Comparison of ENCODE assay signal across 1 cellular context in the genomic region with DNA sequence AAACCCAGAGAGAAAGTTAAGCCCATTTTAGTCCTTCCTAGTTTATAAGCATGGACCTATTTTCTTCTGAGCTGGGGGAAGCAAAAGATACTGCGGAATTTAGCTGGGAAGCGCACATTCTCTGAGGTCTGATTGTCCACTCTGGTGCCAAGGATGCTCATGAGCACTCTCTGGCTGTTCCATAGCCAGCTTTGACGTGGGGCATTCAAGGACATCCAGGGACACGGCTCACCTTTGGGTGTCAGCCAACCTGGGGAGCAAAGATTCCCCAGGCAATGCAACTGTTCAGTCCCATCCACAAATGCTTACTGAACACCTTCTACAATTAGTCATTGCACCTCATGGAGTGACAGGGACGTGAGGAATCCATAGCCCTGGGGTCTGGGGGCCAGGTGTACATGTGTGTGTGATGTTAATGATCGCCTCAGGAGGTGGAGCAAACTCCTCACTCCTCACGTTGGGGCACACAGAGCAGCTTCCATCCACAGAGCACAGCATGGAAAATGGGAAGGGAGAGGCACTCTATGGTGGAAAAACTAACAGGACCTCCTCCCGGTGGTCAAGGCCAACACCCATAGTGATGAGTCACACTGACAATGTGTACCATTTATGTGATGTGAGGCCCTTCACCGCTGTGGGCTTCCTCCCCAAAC.
TF ChIP-seq lines count a peak whose summit lies in the region.

No MANE protein-coding gene starts in this region.

TF ChIP-seq in HepG2, 621 proteins besides CTCF, POLR2A, EP300 and RAD21 (continued from another document and continues in another):
- TF ChIP-seq, protein P1, sequence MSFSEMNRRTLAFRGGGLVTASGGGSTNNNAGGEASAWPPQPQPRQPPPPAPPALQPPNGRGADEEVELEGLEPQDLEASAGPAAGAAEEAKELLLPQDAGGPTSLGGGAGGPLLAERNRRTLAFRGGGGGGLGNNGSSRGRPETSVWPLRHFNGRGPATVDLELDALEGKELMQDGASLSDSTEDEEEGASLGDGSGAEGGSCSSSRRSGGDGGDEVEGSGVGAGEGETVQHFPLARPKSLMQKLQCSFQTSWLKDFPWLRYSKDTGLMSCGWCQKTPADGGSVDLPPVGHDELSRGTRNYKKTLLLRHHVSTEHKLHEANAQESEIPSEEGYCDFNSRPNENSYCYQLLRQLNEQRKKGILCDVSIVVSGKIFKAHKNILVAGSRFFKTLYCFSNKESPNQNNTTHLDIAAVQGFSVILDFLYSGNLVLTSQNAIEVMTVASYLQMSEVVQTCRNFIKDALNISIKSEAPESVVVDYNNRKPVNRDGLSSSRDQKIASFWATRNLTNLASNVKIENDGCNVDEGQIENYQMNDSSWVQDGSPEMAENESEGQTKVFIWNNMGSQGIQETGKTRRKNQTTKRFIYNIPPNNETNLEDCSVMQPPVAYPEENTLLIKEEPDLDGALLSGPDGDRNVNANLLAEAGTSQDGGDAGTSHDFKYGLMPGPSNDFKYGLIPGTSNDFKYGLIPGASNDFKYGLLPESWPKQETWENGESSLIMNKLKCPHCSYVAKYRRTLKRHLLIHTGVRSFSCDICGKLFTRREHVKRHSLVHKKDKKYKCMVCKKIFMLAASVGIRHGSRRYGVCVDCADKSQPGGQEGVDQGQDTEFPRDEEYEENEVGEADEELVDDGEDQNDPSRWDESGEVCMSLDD (CRISPR knock-in tag; IDR thresholded peaks at IDR 0.05; ENCODE audit: borderline replicate concordance), result no peak
- TF ChIP-seq ZNF274 (CRISPR knock-in tag; IDR thresholded peaks at IDR 0.05) (no peak), ZNF816 (CRISPR knock-in tag; IDR thresholded peaks at IDR 0.05; ENCODE audit: borderline replicate concordance) (no peak), ZBTB7B (CRISPR knock-in tag; IDR thresholded peaks at IDR 0.05) (no peak), GATAD2A (CRISPR knock-in tag; IDR thresholded peaks at IDR 0.05) (peak; percentile 47; the same call in 1 of the 2 replicates), ZFAT (CRISPR knock-in tag; conservative IDR thresholded peaks at IDR 0.05) (no peak), SAP130 (CRISPR knock-in tag; IDR thresholded peaks at IDR 0.05; ENCODE audit: low read depth) (peak; percentile 52; the same call in 1 of the 2 replicates), SMYD3 (CRISPR knock-in tag; IDR thresholded peaks at IDR 0.05) (no peak), THAP11 (CRISPR knock-in tag; IDR thresholded peaks at IDR 0.05) (0 out of 2 replicates have a peak, but pooled peaks have one; percentile 13), ZNF501 (CRISPR knock-in tag; IDR thresholded peaks at IDR 0.05) (0 out of 2 replicates have a peak, but pooled peaks have one; percentile 31), RELA (CRISPR knock-in tag; IDR thresholded peaks at IDR 0.05) (no peak), ZNF570 (CRISPR knock-in tag; IDR thresholded peaks at IDR 0.05; ENCODE audit: borderline replicate concordance) (no peak), ZNF598 (CRISPR knock-in tag; IDR thresholded peaks at IDR 0.05; ENCODE audit: borderline replicate concordance) (no peak), MXD4 (CRISPR knock-in tag; IDR thresholded peaks at IDR 0.05) (no peak), ZNF260 (CRISPR knock-in tag; IDR thresholded peaks at IDR 0.05; ENCODE audit: borderline replicate concordance, low read depth) (no peak), RCOR2 (CRISPR knock-in tag; IDR thresholded peaks at IDR 0.05) (no peak), EHMT2 (IDR thresholded peaks at IDR 0.05; ENCODE audit: borderline replicate concordance, low read depth, low read length) (no peak), ZIK1 (CRISPR knock-in tag; IDR thresholded peaks at IDR 0.05; ENCODE audit: borderline replicate concordance, low read depth) (no peak), ZNF335 (CRISPR knock-in tag; IDR thresholded peaks at IDR 0.05) (no peak), SYNCRIP (IDR thresholded peaks at IDR 0.05; ENCODE audit: insufficient read depth, low read depth, low read length) (no peak), ZNF263 (CRISPR knock-in tag; IDR thresholded peaks at IDR 0.05) (0 out of 2 replicates have a peak, but pooled peaks have one; percentile 39), BCL6 (CRISPR knock-in tag; IDR thresholded peaks at IDR 0.05) (0 out of 2 replicates have a peak, but pooled peaks have one; percentile 9), MAFK (conservative IDR thresholded peaks at IDR 0.05 in 1 of 2, IDR thresholded peaks at IDR 0.05 in 1 of 2; ENCODE audit: low read length in 2 of 2) (no peak), HCFC1 (IDR thresholded peaks at IDR 0.05; ENCODE audit: low read depth, low read length) (no peak), SAFB2 (CRISPR knock-in tag; IDR thresholded peaks at IDR 0.05; ENCODE audit: borderline replicate concordance, low read depth) (no peak), FOSL1 (CRISPR knock-in tag; IDR thresholded peaks at IDR 0.05; ENCODE audit: borderline replicate concordance) (peak; percentile 56; the same call in 1 of the 2 replicates), ZC3H13 (CRISPR knock-in tag; IDR thresholded peaks at IDR 0.05) (no peak), DMAP1 (CRISPR knock-in tag; IDR thresholded peaks at IDR 0.05) (no peak), ZNF780A (CRISPR knock-in tag; IDR thresholded peaks at IDR 0.05) (no peak), NR2F6 (IDR thresholded peaks at IDR 0.05) (no peak), NR2F6 (CRISPR knock-in tag; IDR thresholded peaks at IDR 0.05) (peak; percentile 67), NCOA2 (CRISPR knock-in tag; IDR thresholded peaks at IDR 0.05) (peak; percentile 60; the same call in 1 of the 2 replicates), ZMYM4 (CRISPR knock-in tag; IDR thresholded peaks at IDR 0.05) (peak; percentile 34; the same call in 1 of the 2 replicates), HNRNPH1 (optimal IDR thresholded peaks at IDR 0.05; ENCODE audit: low read depth, low read length) (no peak), JUNB (CRISPR knock-in tag; IDR thresholded peaks at IDR 0.05; ENCODE audit: borderline replicate concordance) (peak; percentile 67; the same call in 1 of the 2 replicates), ZBTB7A (CRISPR knock-in tag; IDR thresholded peaks at IDR 0.05) (peak; percentile 48; the same call in 1 of the 2 replicates), PPARG (CRISPR knock-in tag; conservative IDR thresholded peaks at IDR 0.05) (no peak), MEF2D (CRISPR knock-in tag; IDR thresholded peaks at IDR 0.05) (no peak), ZNF589 (CRISPR knock-in tag; conservative IDR thresholded peaks at IDR 0.05) (no peak), ZNF562 (CRISPR knock-in tag; IDR thresholded peaks at IDR 0.05; ENCODE audit: borderline replicate concordance) (no peak), HOXA5 (CRISPR knock-in tag; IDR thresholded peaks at IDR 0.05) (no peak), ZNF724P (CRISPR knock-in tag; IDR thresholded peaks at IDR 0.05; ENCODE audit: borderline replicate concordance) (no peak)
- TF ChIP-seq, protein P2, sequence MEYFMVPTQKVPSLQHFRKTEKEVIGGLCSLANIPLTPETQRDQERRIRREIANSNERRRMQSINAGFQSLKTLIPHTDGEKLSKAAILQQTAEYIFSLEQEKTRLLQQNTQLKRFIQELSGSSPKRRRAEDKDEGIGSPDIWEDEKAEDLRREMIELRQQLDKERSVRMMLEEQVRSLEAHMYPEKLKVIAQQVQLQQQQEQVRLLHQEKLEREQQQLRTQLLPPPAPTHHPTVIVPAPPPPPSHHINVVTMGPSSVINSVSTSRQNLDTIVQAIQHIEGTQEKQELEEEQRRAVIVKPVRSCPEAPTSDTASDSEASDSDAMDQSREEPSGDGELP (IDR thresholded peaks at IDR 0.05; ENCODE audit: borderline replicate concordance, low read depth), result no peak
- TF ChIP-seq, protein P3, sequence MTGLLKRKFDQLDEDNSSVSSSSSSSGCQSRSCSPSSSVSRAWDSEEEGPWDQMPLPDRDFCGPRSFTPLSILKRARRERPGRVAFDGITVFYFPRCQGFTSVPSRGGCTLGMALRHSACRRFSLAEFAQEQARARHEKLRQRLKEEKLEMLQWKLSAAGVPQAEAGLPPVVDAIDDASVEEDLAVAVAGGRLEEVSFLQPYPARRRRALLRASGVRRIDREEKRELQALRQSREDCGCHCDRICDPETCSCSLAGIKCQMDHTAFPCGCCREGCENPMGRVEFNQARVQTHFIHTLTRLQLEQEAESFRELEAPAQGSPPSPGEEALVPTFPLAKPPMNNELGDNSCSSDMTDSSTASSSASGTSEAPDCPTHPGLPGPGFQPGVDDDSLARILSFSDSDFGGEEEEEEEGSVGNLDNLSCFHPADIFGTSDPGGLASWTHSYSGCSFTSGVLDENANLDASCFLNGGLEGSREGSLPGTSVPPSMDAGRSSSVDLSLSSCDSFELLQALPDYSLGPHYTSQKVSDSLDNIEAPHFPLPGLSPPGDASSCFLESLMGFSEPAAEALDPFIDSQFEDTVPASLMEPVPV (CRISPR knock-in tag; IDR thresholded peaks at IDR 0.05), result no peak
- TF ChIP-seq, protein P4, sequence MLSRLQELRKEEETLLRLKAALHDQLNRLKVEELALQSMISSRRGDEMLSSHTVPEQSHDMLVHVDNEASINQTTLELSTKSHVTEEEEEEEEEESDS (CRISPR knock-in tag; IDR thresholded peaks at IDR 0.05; ENCODE audit: borderline replicate concordance), result no peak
- TF ChIP-seq, protein P5, sequence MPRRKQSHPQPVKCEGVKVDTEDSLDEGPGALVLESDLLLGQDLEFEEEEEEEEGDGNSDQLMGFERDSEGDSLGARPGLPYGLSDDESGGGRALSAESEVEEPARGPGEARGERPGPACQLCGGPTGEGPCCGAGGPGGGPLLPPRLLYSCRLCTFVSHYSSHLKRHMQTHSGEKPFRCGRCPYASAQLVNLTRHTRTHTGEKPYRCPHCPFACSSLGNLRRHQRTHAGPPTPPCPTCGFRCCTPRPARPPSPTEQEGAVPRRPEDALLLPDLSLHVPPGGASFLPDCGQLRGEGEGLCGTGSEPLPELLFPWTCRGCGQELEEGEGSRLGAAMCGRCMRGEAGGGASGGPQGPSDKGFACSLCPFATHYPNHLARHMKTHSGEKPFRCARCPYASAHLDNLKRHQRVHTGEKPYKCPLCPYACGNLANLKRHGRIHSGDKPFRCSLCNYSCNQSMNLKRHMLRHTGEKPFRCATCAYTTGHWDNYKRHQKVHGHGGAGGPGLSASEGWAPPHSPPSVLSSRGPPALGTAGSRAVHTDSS (CRISPR knock-in tag; conservative IDR thresholded peaks at IDR 0.05), result no peak
- TF ChIP-seq, protein P6, sequence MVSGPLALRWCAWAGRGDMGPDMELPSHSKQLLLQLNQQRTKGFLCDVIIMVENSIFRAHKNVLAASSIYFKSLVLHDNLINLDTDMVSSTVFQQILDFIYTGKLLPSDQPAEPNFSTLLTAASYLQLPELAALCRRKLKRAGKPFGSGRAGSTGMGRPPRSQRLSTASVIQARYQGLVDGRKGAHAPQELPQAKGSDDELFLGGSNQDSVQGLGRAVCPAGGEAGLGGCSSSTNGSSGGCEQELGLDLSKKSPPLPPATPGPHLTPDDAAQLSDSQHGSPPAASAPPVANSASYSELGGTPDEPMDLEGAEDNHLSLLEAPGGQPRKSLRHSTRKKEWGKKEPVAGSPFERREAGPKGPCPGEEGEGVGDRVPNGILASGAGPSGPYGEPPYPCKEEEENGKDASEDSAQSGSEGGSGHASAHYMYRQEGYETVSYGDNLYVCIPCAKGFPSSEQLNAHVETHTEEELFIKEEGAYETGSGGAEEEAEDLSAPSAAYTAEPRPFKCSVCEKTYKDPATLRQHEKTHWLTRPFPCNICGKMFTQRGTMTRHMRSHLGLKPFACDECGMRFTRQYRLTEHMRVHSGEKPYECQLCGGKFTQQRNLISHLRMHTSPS (CRISPR knock-in tag; IDR thresholded peaks at IDR 0.05; ENCODE audit: low read depth), result no peak
- TF ChIP-seq, protein P7, sequence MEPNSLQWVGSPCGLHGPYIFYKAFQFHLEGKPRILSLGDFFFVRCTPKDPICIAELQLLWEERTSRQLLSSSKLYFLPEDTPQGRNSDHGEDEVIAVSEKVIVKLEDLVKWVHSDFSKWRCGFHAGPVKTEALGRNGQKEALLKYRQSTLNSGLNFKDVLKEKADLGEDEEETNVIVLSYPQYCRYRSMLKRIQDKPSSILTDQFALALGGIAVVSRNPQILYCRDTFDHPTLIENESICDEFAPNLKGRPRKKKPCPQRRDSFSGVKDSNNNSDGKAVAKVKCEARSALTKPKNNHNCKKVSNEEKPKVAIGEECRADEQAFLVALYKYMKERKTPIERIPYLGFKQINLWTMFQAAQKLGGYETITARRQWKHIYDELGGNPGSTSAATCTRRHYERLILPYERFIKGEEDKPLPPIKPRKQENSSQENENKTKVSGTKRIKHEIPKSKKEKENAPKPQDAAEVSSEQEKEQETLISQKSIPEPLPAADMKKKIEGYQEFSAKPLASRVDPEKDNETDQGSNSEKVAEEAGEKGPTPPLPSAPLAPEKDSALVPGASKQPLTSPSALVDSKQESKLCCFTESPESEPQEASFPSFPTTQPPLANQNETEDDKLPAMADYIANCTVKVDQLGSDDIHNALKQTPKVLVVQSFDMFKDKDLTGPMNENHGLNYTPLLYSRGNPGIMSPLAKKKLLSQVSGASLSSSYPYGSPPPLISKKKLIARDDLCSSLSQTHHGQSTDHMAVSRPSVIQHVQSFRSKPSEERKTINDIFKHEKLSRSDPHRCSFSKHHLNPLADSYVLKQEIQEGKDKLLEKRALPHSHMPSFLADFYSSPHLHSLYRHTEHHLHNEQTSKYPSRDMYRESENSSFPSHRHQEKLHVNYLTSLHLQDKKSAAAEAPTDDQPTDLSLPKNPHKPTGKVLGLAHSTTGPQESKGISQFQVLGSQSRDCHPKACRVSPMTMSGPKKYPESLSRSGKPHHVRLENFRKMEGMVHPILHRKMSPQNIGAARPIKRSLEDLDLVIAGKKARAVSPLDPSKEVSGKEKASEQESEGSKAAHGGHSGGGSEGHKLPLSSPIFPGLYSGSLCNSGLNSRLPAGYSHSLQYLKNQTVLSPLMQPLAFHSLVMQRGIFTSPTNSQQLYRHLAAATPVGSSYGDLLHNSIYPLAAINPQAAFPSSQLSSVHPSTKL (CRISPR knock-in tag; IDR thresholded peaks at IDR 0.05), result peak; percentile 80; the same call in 1 of the 2 replicates
- TF ChIP-seq, protein P8, sequence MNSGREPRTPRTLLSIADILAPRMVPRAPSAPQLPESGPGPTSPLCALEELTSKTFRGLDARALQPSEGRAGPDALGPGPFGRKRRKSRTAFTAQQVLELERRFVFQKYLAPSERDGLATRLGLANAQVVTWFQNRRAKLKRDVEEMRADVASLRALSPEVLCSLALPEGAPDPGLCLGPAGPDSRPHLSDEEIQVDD (CRISPR knock-in tag; IDR thresholded peaks at IDR 0.05; ENCODE audit: borderline replicate concordance), result no peak
- TF ChIP-seq, protein P9, sequence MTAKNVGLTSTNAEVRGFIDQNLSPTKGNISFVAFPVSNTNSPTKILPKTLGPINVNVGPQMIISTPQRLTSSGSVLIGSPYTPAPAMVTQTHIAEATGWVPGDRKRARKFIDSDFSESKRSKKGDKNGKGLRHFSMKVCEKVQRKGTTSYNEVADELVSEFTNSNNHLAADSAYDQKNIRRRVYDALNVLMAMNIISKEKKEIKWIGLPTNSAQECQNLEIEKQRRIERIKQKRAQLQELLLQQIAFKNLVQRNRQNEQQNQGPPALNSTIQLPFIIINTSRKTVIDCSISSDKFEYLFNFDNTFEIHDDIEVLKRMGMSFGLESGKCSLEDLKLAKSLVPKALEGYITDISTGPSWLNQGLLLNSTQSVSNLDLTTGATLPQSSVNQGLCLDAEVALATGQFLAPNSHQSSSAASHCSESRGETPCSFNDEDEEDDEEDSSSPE (CRISPR knock-in tag; IDR thresholded peaks at IDR 0.05), result no peak
